1 cellular context compared by ENCODE assay signal in the genomic region with DNA sequence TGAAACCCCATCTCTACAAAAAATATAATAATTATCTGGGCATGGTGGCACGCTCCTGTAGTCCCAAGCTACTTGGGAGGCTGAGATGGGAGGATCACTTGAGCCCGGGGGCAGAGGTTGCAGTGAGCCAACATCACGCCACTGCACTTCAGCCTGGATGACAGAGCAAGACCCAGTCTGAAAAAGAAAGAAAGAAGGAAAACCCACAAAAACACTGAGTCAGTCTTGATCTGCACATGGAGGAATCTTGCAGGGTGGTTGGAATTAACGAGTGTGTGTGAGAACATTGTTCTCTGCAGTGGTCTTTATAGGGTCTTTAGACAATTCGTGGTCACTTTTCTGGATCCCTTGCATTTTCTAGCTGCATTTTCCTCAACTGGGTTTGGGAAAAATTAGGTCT.
TF ChIP-seq lines count a peak whose summit lies in the region.

No MANE protein-coding gene starts in this region.

TF ChIP-seq in HepG2, 621 proteins besides CTCF, POLR2A, EP300 and RAD21 (continued from another document):
- TF ChIP-seq, protein P1, sequence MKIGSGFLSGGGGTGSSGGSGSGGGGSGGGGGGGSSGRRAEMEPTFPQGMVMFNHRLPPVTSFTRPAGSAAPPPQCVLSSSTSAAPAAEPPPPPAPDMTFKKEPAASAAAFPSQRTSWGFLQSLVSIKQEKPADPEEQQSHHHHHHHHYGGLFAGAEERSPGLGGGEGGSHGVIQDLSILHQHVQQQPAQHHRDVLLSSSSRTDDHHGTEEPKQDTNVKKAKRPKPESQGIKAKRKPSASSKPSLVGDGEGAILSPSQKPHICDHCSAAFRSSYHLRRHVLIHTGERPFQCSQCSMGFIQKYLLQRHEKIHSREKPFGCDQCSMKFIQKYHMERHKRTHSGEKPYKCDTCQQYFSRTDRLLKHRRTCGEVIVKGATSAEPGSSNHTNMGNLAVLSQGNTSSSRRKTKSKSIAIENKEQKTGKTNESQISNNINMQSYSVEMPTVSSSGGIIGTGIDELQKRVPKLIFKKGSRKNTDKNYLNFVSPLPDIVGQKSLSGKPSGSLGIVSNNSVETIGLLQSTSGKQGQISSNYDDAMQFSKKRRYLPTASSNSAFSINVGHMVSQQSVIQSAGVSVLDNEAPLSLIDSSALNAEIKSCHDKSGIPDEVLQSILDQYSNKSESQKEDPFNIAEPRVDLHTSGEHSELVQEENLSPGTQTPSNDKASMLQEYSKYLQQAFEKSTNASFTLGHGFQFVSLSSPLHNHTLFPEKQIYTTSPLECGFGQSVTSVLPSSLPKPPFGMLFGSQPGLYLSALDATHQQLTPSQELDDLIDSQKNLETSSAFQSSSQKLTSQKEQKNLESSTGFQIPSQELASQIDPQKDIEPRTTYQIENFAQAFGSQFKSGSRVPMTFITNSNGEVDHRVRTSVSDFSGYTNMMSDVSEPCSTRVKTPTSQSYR (CRISPR knock-in tag; IDR thresholded peaks at IDR 0.05; ENCODE audit: borderline replicate concordance), result no peak
